19 cellular contexts compared by ENCODE assay signal in the genomic region with DNA sequence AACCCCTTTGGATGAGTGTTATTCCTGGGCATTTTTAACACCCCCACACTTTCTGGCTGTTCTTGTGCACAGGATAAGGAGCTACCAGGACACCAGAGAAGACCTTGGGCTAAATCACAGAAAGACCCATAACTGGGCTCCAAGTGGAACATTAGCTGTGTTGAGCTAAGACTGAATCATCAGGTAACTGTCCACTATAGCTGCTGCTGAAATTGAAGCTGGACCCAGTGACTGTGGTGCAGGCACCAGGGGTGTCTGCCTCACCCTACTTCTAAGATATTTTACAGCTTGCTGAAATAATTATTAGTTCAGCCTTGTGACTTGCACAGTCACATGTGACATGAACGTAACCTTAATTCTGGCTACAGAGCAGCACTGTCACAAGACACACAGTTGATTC.
DNase-seq lines count a peak whose midpoint lies in the region; ATAC-seq and TF ChIP-seq lines count a peak whose summit lies in the region.
"Had no signal": no experiment of that assay in that cellular context is flagged by ENCODE, and none has a peak within 500 bp of the region (broad histone marks: within the 10 kb centered on the region; RNA-seq: fewer than 3 reads in every experiment).

No MANE protein-coding gene starts in this region.

- DNase-seq in A172 (ENCODE audit: low spot score) (peak; percentile 1), foreskin melanocyte (peak; percentile 40), cerebellum (ENCODE audit: low spot score) (no peak)
- DNase-seq: COR-L47, H7, IMR-90, Kasumi-1, MV-4-11, NCI-H1417 treated with DMSO at 0.1 percent for 48 hours, NCI-H2029, NCI-H2171 treated with DMSO at 0.1 percent for 48 hours, NCI-H774 had no signal

- H3K36me3 ChIP-seq in HEK293 (ENCODE audit: control insufficient read depth in 2 of 2, insufficient read depth in 1 of 2, low read length in 2 of 2): no peaks in the 10 kb centered on the region

- TF ChIP-seq CTCF in HEK293 (tag by site-specific recombination; IDR thresholded peaks at IDR 0.05) (no peak), VCaP (conservative IDR thresholded peaks at IDR 0.05) (no peak)

- no peak for ATAC-seq in HG02870 (IDR thresholded peaks at IDR 0.05; ENCODE audit: unreplicated experiment)
- no peak for ATAC-seq in GM19351 (IDR thresholded peaks at IDR 0.05; ENCODE audit: unreplicated experiment)
- no peak for ATAC-seq in esophagus mucosa
- ATAC-seq: Right ventricle myocardium inferior had no signal

- H3K4me3 ChIP-seq in HEK293 (ENCODE audit: low read depth, low read length): no peak overlapping the region
- H3K4me3 ChIP-seq: PC-9 had no signal

- CTCF ChIA-PET in HEK293 (lab: Yijun Ruan, JAX): no interaction called here

- H3K9me3 ChIP-seq in HEK293 (ENCODE audit: control insufficient read depth, insufficient read depth, low read depth, low read length): no peaks in the 10 kb centered on the region

- no peaks in the 10 kb centered on the region; the same call in 1 of the 2 replicates for H3K4me1 ChIP-seq in HEK293 (ENCODE audit: control insufficient read depth, insufficient read depth, low read length)

- POLR2A ChIA-PET in HEK293 (lab: Yijun Ruan, JAX): no interaction called here

- H3K27ac ChIP-seq in HEK293 (ENCODE audit: extremely low read depth, low read depth, low read length) (no peak overlapping the region), VCaP (peak overlapping the region; percentile 35; the same call in 1 of the 2 replicates)
- H3K27ac ChIP-seq: PC-9 had no signal

TF ChIP-seq in HEK293, 187 proteins besides CTCF, POLR2A, EP300 and RAD21:
- no peak for TF ChIP-seq ZNF600 (tag by site-specific recombination; IDR thresholded peaks at IDR 0.05)
- TF ChIP-seq, protein P1, sequence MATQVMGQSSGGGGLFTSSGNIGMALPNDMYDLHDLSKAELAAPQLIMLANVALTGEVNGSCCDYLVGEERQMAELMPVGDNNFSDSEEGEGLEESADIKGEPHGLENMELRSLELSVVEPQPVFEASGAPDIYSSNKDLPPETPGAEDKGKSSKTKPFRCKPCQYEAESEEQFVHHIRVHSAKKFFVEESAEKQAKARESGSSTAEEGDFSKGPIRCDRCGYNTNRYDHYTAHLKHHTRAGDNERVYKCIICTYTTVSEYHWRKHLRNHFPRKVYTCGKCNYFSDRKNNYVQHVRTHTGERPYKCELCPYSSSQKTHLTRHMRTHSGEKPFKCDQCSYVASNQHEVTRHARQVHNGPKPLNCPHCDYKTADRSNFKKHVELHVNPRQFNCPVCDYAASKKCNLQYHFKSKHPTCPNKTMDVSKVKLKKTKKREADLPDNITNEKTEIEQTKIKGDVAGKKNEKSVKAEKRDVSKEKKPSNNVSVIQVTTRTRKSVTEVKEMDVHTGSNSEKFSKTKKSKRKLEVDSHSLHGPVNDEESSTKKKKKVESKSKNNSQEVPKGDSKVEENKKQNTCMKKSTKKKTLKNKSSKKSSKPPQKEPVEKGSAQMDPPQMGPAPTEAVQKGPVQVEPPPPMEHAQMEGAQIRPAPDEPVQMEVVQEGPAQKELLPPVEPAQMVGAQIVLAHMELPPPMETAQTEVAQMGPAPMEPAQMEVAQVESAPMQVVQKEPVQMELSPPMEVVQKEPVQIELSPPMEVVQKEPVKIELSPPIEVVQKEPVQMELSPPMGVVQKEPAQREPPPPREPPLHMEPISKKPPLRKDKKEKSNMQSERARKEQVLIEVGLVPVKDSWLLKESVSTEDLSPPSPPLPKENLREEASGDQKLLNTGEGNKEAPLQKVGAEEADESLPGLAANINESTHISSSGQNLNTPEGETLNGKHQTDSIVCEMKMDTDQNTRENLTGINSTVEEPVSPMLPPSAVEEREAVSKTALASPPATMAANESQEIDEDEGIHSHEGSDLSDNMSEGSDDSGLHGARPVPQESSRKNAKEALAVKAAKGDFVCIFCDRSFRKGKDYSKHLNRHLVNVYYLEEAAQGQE (tag by site-specific recombination; IDR thresholded peaks at IDR 0.05): peak; percentile 45; the same call in 1 of the 2 replicates
